36 cellular contexts compared by ENCODE assay signal in genomic region chr22:41971431-41971830, GRCh38. TPM values are rescaled to one million over a fixed set of nuclear protein-coding genes. Genes with fewer than 3 reads are reported as not detected.
"Had no signal": no experiment of that assay in that cellular context is flagged by ENCODE, and none has a peak within 500 bp of the region (broad histone marks: within the 10 kb centered on the region; RNA-seq: fewer than 3 reads in every experiment).

No MANE protein-coding gene starts in this region.

- H3K4me2 ChIP-seq: KMS-11 had no signal

- DNase-seq: Karpas-422, Kasumi-1, MG63, MM.1S, MV-4-11, NCI-H1048, NCI-H1092, NCI-H1092 treated with DMSO at 0.1 percent for 48 hours, NCI-H1105, NCI-H1105 treated with DMSO at 0.1 percent for 48 hours, NCI-H1417, NCI-H1417 treated with DMSO at 0.1 percent for 48 hours, NCI-H1436, NCI-H1436 treated with DMSO at 0.1 percent for 48 hours, NCI-H146, NCI-H1694, NCI-H1694 treated with DMSO at 0.1 percent for 48 hours, NCI-H187, NCI-H187 treated with DMSO at 0.1 percent for 48 hours, NCI-H1930, NCI-H2029, NCI-H2029 treated with DMSO at 0.1 percent for 48 hours, NCI-H2081, NCI-H2081 treated with DMSO at 0.1 percent for 48 hours, NCI-H2107, NCI-H2171, NCI-H2171 treated with DMSO at 0.1 percent for 48 hours, NCI-H2227 treated with DMSO at 0.1 percent for 48 hours, NCI-H226, NCI-H345, NCI-H446, NCI-H446 treated with DMSO at 0.1 percent for 48 hours, NCI-H510A, NCI-H510A treated with DMSO at 0.1 percent for 48 hours had no signal

- H3K27ac ChIP-seq: KMS-11 had no signal

- H3K4me3 ChIP-seq: MG63 had no signal

- H3K9ac ChIP-seq: KMS-11 had no signal

- H3K36me3 ChIP-seq: MG63 had no signal

- H3K9me3 ChIP-seq: MG63 had no signal

RNA-seq across cellular contexts. Expression of gene SEPTIN3, which starts 2.2 kb away (rescaled TPM):
- total RNA-seq: LHCN-M2 had no signal

RNA-seq across cellular contexts. Expression of gene WBP2NL, which starts 27.2 kb away (rescaled TPM):
- total RNA-seq: LHCN-M2 had no signal
